In genomic region chr1:212575333-212575732, GRCh38 we compare ENCODE assay signal across 39 cellular contexts.
"Had no signal": no experiment of that assay in that cellular context is flagged by ENCODE, and none has a peak within 500 bp of the region (broad histone marks: within the 10 kb centered on the region; RNA-seq: fewer than 3 reads in every experiment).

No MANE protein-coding gene starts in this region.

- H3K27ac Mint-ChIP-seq: activated naive CD4-positive, alpha-beta T cell treated with anti-CD3 and anti-CD28 coated beads for 36 hours; activated naive CD4-positive, alpha-beta T cell treated with anti-CD3 and anti-CD28 coated beads, Interleukin-2, amount 10 ng/mL, durations not matched to agents 7 days and 5 days; activated naive CD4-positive, alpha-beta T cell treated with anti-CD3 and anti-CD28 coated beads, Interleukin-2, amount 50 U/mL, for 24 hours; activated naive CD4-positive, alpha-beta T cell treated with anti-CD3 and anti-CD28 coated beads, Interleukin-2, amount 50 U/mL, for 72 hours; activated naive CD8-positive, alpha-beta T cell; activated naive CD8-positive, alpha-beta T cell treated with anti-CD3 and anti-CD28 coated beads for 36 hours; activated naive CD8-positive, alpha-beta T cell treated with anti-CD3 and anti-CD28 coated beads, Interleukin-2, amount 10 ng/mL, durations not matched to agents 7 days and 5 days; activated naive CD8-positive, alpha-beta T cell treated with anti-CD3 and anti-CD28 coated beads, Interleukin-2, amount 50 U/mL, for 24 hours; activated T-cell treated with anti-CD3 and anti-CD28 coated beads, Interleukin-2, amount 50 U/mL, for 24 hours; activated T-cell treated with anti-CD3 and anti-CD28 coated beads, Interleukin-2, amount 50 U/mL, for 72 hours; activated T-helper 1 cell treated with anti-CD3 and anti-CD28 coated beads, Interleukin-12 subunit alpha, Interleukin-12 subunit beta, Interleukin-2, Interleukin-4 antibody, amounts not matched to agents 30 ng/mL and 10 ng/mL and 1 ng/mL, durations not matched to agents 14 hours and 24 hours and 36 hours; activated T-helper 17 cell treated with anti-CD3 and anti-CD28 coated beads, Interleukin-2, amount 50 U/mL, for 72 hours; activated T-helper 2 cell treated with anti-CD3 and anti-CD28 coated beads, Interferon-gamma antibody, Interleukin-2, Interleukin-4, amounts not matched to agents 10 μg/mL and 5 μg/mL and 100 μg/mL, durations not matched to agents 14 hours and 24 hours and 36 hours; brain had no signal

- H3K4me1 Mint-ChIP-seq: activated naive CD4-positive, alpha-beta T cell treated with anti-CD3 and anti-CD28 coated beads, Interleukin-2, amount 50 U/mL, for 24 hours; activated naive CD8-positive, alpha-beta T cell treated with anti-CD3 and anti-CD28 coated beads, Interleukin-2, amount 50 U/mL, for 24 hours; activated T-helper 17 cell treated with anti-CD3 and anti-CD28 coated beads, Interleukin-2, amount 50 U/mL, for 72 hours; brain; central memory CD8-positive, alpha-beta T cell had no signal

- H3K27ac ChIP-seq: adrenal gland, ascending aorta, body of pancreas, brain microvascular endothelial cell, breast epithelium, cardiac muscle cell had no signal

- H3K4me3 Mint-ChIP-seq: activated naive CD4-positive, alpha-beta T cell treated with anti-CD3 and anti-CD28 coated beads for 36 hours; activated naive CD4-positive, alpha-beta T cell treated with anti-CD3 and anti-CD28 coated beads, Interleukin-2, amount 10 ng/mL, durations not matched to agents 7 days and 5 days; activated naive CD4-positive, alpha-beta T cell treated with anti-CD3 and anti-CD28 coated beads, Interleukin-2, amount 50 U/mL, for 24 hours; activated naive CD8-positive, alpha-beta T cell; activated naive CD8-positive, alpha-beta T cell treated with anti-CD3 and anti-CD28 coated beads for 36 hours; activated naive CD8-positive, alpha-beta T cell treated with anti-CD3 and anti-CD28 coated beads, Interleukin-2, amount 10 ng/mL, durations not matched to agents 7 days and 5 days; activated naive CD8-positive, alpha-beta T cell treated with anti-CD3 and anti-CD28 coated beads, Interleukin-2, amount 50 U/mL, for 24 hours; activated T-cell treated with anti-CD3 and anti-CD28 coated beads, Interleukin-2, amount 50 U/mL, for 24 hours; activated T-cell treated with anti-CD3 and anti-CD28 coated beads, Interleukin-2, amount 50 U/mL, for 4 hours; activated T-cell treated with anti-CD3 and anti-CD28 coated beads, Interleukin-2, amount 50 U/mL, for 72 hours; activated T-helper 1 cell treated with anti-CD3 and anti-CD28 coated beads, Interleukin-12 subunit alpha, Interleukin-12 subunit beta, Interleukin-2, Interleukin-4 antibody, amounts not matched to agents 30 ng/mL and 10 ng/mL and 1 ng/mL, durations not matched to agents 14 hours and 24 hours and 36 hours; activated T-helper 17 cell treated with anti-CD3 and anti-CD28 coated beads, Interleukin-2, amount 50 U/mL, for 72 hours; brain; central memory CD8-positive, alpha-beta T cell had no signal

- H3K27me3 ChIP-seq: adrenal gland, ascending aorta, body of pancreas, brain microvascular endothelial cell, breast epithelium, cardiac muscle cell had no signal

- H3K27me3 Mint-ChIP-seq: brain had no signal

- H3K4me1 ChIP-seq: adrenal gland, ascending aorta, body of pancreas, breast epithelium had no signal

- H3K36me3 ChIP-seq: adrenal gland, ascending aorta, brain microvascular endothelial cell, breast epithelium, cardiac muscle cell had no signal

- ATAC-seq: activated naive CD4-positive, alpha-beta T cell treated with anti-CD3 and anti-CD28 coated beads, Interleukin-2, amount 50 U/mL, for 72 hours; activated naive CD8-positive, alpha-beta T cell treated with anti-CD3 and anti-CD28 coated beads, Interleukin-2, amount 50 U/mL, for 24 hours; activated T-cell treated with anti-CD3 and anti-CD28 coated beads, Interleukin-2, amount 50 U/mL, for 4 hours; activated T-cell treated with anti-CD3 and anti-CD28 coated beads, Interleukin-2, amount 50 U/mL, for 72 hours; activated T-helper 17 cell treated with anti-CD3 and anti-CD28 coated beads, Interleukin-2, amount 50 U/mL, for 72 hours; body of pancreas had no signal

- H3K9me3 ChIP-seq: adrenal gland, ascending aorta, body of pancreas, breast epithelium had no signal

- FAIRE-seq: astrocyte, bronchial epithelial cell had no signal

- H3K9me3 Mint-ChIP-seq: activated naive CD4-positive, alpha-beta T cell treated with anti-CD3 and anti-CD28 coated beads for 36 hours; activated naive CD4-positive, alpha-beta T cell treated with anti-CD3 and anti-CD28 coated beads, Interleukin-2, amount 10 ng/mL, durations not matched to agents 7 days and 5 days; activated naive CD4-positive, alpha-beta T cell treated with anti-CD3 and anti-CD28 coated beads, Interleukin-2, amount 50 U/mL, for 24 hours; activated naive CD4-positive, alpha-beta T cell treated with anti-CD3 and anti-CD28 coated beads, Interleukin-2, amount 50 U/mL, for 72 hours; activated naive CD8-positive, alpha-beta T cell treated with anti-CD3 and anti-CD28 coated beads for 36 hours; activated naive CD8-positive, alpha-beta T cell treated with anti-CD3 and anti-CD28 coated beads, Interleukin-2, amount 10 ng/mL, durations not matched to agents 7 days and 5 days; activated naive CD8-positive, alpha-beta T cell treated with anti-CD3 and anti-CD28 coated beads, Interleukin-2, amount 50 U/mL, for 24 hours; activated T-cell treated with anti-CD3 and anti-CD28 coated beads, Interleukin-2, amount 50 U/mL, for 24 hours; activated T-cell treated with anti-CD3 and anti-CD28 coated beads, Interleukin-2, amount 50 U/mL, for 4 hours; activated T-cell treated with anti-CD3 and anti-CD28 coated beads, Interleukin-2, amount 50 U/mL, for 72 hours; activated T-helper 1 cell treated with anti-CD3 and anti-CD28 coated beads, Interleukin-12 subunit alpha, Interleukin-12 subunit beta, Interleukin-2, Interleukin-4 antibody, amounts not matched to agents 30 ng/mL and 10 ng/mL and 1 ng/mL, durations not matched to agents 14 hours and 24 hours and 36 hours; activated T-helper 17 cell treated with anti-CD3 and anti-CD28 coated beads, Interleukin-2, amount 50 U/mL, for 72 hours; activated T-helper 2 cell treated with anti-CD3 and anti-CD28 coated beads, Interferon-gamma antibody, Interleukin-2, Interleukin-4, amounts not matched to agents 10 μg/mL and 5 μg/mL and 100 μg/mL, durations not matched to agents 14 hours and 24 hours and 36 hours; central memory CD8-positive, alpha-beta T cell had no signal

- DNase-seq: activated effector memory CD4-positive, alpha-beta T cell treated with anti-CD3 and anti-CD28 coated beads, Interleukin-2, amount 50 U/mL, for 16 hours; activated effector memory CD4-positive, alpha-beta T cell treated with Interleukin-2 at 50 U/mL for 16 hours; activated gamma-delta T cell; activated gamma-delta T cell treated with Interleukin-2 at 50 U/mL for 16 hours; activated naive CD4-positive, alpha-beta T cell; activated naive CD4-positive, alpha-beta T cell treated with anti-CD3 and anti-CD28 coated beads for 36 hours; activated naive CD4-positive, alpha-beta T cell treated with anti-CD3 and anti-CD28 coated beads, Interleukin-2, amount 10 ng/mL, durations not matched to agents 7 days and 5 days; activated naive CD4-positive, alpha-beta T cell treated with anti-CD3 and anti-CD28 coated beads, Interleukin-2, amount 50 U/mL, for 16 hours; activated naive CD4-positive, alpha-beta T cell treated with Interleukin-2 at 50 U/mL for 16 hours; activated naive CD8-positive, alpha-beta T cell treated with anti-CD3 and anti-CD28 coated beads for 36 hours; activated naive CD8-positive, alpha-beta T cell treated with anti-CD3 and anti-CD28 coated beads, Interleukin-2, amount 10 ng/mL, durations not matched to agents 7 days and 5 days; activated naive CD8-positive, alpha-beta T cell treated with anti-CD3 and anti-CD28 coated beads, Interleukin-2, amount 50 U/mL, for 24 hours; activated T-cell treated with anti-CD3 and anti-CD28 coated beads, Interleukin-2, amount 50 U/mL, for 24 hours; activated T-cell treated with anti-CD3 and anti-CD28 coated beads, Interleukin-2, amount 50 U/mL, for 4 hours; activated T-cell treated with anti-CD3 and anti-CD28 coated beads, Interleukin-2, amount 50 U/mL, for 48 hours; activated T-cell treated with anti-CD3 and anti-CD28 coated beads, Interleukin-2, amount 50 U/mL, for 72 hours; adrenal gland; amniotic stem cell; amygdala; anterior cingulate cortex; aorta; body of pancreas; brain microvascular endothelial cell; caudate nucleus; central memory CD4-positive, alpha-beta T cell; cerebellar nuclear complex had no signal

- H3K4me3 ChIP-seq: adrenal gland, ascending aorta, body of pancreas, breast epithelium, cardiac muscle cell had no signal
